Comparison of ENCODE assay signal across 12 cellular contexts in the genomic region with DNA sequence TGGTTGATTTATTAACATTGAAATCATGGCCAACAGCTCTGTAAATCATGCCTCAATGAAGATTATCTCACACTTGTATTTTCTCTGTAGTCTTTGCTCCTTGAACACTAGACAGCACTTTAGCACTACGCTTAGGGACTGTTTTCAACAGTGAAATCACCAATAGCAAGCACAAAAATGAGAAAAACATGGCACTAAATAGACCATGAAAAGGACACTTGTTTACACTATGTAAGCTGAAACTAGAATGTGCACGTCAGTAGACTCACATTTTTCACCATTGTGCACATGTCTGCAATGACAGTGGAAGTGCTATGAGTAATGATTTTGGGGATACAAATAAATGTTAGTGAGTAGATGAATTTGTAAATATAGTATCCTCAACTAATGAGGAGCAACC. TPM values are rescaled to one million over a fixed set of nuclear protein-coding genes. Genes with fewer than 3 reads are reported as not detected.
DNase-seq lines count a peak whose midpoint lies in the region; ATAC-seq and TF ChIP-seq lines count a peak whose summit lies in the region.
"Had no signal": no experiment of that assay in that cellular context is flagged by ENCODE, and none has a peak within 500 bp of the region (broad histone marks: within the 10 kb centered on the region; RNA-seq: fewer than 3 reads in every experiment).

No MANE protein-coding gene starts in this region.

- H3K9me3 ChIP-seq in breast epithelium (no peaks in the 10 kb centered on the region), KOPT-K1 (ENCODE audit: insufficient read depth, low read length, poor library complexity, severe bottlenecking) (no peaks in the 10 kb centered on the region), tibial nerve (no peaks in the 10 kb centered on the region)
- H3K9me3 ChIP-seq: heart left ventricle, mucosa of descending colon had no signal

- TF ChIP-seq POLR2A in breast epithelium (IDR thresholded peaks at IDR 0.05) (no peak), tibial nerve (IDR thresholded peaks at IDR 0.05) (no peak)

- intact Hi-C loops in MCF 10A (cut with micrococcal nuclease) (loop anchor here (5.0 kb wide), 2 partner anchors 68 to 227 kb away; a partner anchor contains a TSS), breast epithelium (cut with DNase I; ENCODE audit: low total_unique reads) (loop anchor here (2.0 to 10.0 kb wide), 2 partner anchors 38 to 134 kb away; no protein-coding TSS in a partner anchor)

- TF ChIP-seq EP300 in tibial nerve (IDR thresholded peaks at IDR 0.05) = no peak

- H3K36me3 Mint-ChIP-seq in MCF 10A (ENCODE audit: insufficient read depth, unreplicated experiment) = no peaks in the 10 kb centered on the region
- H3K36me3 Mint-ChIP-seq: activated naive CD8-positive, alpha-beta T cell had no signal

- no TSS peak for BruUV-seq in MCF 10A (replicated peaks; lab: Mats Ljungman, UMichigan)

- H3K4me1 Mint-ChIP-seq in MCF 10A (ENCODE audit: insufficient read depth, unreplicated experiment) = peaks cover 5% of the 10 kb centered on the region

- H3K27ac Mint-ChIP-seq in MCF 10A (ENCODE audit: low read depth, unreplicated experiment) = no peak overlapping the region
- H3K27ac Mint-ChIP-seq: activated naive CD8-positive, alpha-beta T cell; dendritic cell treated with granulocyte-macrophage colony-stimulating factor and Interleukin-4, amounts not matched to agents 40 ng/mL and 50 ng/mL, for 4 days had no signal

- no peaks in the 10 kb centered on the region for H3K9me3 Mint-ChIP-seq in MCF 10A (ENCODE audit: unreplicated experiment)
- H3K9me3 Mint-ChIP-seq: dendritic cell treated with granulocyte-macrophage colony-stimulating factor and Interleukin-4, amounts not matched to agents 40 ng/mL and 50 ng/mL, for 4 days had no signal

- WGBS in tibial nerve, 2 donors = 40 to 48% methylated on average over 2 of the region's 2 CpGs

- H3K27ac ChIP-seq in breast epithelium = peak overlapping the region in 1 of 2 donors; percentile 8
- H3K27ac ChIP-seq in KOPT-K1 (ENCODE audit: low read depth, low read length, poor library complexity, severe bottlenecking) = peak overlapping the region; percentile 2
- peak overlapping the region in 3 of 4 donors; percentile 43 to 100 (median 99) for H3K27ac ChIP-seq in tibial nerve

- TF ChIP-seq CTCF in MCF 10A (IDR thresholded peaks at IDR 0.05; ENCODE audit: unreplicated experiment) (no peak), breast epithelium (IDR thresholded peaks at IDR 0.05) (no peak), tibial nerve (IDR thresholded peaks at IDR 0.05) (no peak)

- H3K36me3 ChIP-seq in breast epithelium (no peaks in the 10 kb centered on the region), KOPT-K1 (ENCODE audit: insufficient read depth, low read length) (no peaks in the 10 kb centered on the region), tibial nerve (no peaks in the 10 kb centered on the region)
- H3K36me3 ChIP-seq: heart left ventricle had no signal

- POLR2A ChIA-PET in MCF 10A (lab: Yijun Ruan, JAX) = interaction anchor here (0.6 to 7.0 kb wide), 5 partner anchors 10 to 134 kb away, joined by 4 to 87 read pairs (median 13); no protein-coding TSS in a partner anchor

- H3K4me3 Mint-ChIP-seq in MCF 10A (ENCODE audit: unreplicated experiment) = no peak overlapping the region
- H3K4me3 Mint-ChIP-seq: activated naive CD8-positive, alpha-beta T cell; dendritic cell treated with granulocyte-macrophage colony-stimulating factor and Interleukin-4, amounts not matched to agents 40 ng/mL and 50 ng/mL, for 4 days had no signal

- ATAC-seq in HG03565 (IDR thresholded peaks at IDR 0.05; ENCODE audit: unreplicated experiment) = no peak
- ATAC-seq: heart left ventricle, mucosa of descending colon had no signal

- CTCF ChIA-PET in MCF 10A (lab: Yijun Ruan, JAX) = interaction anchor here (0.7 to 1.3 kb wide), 3 partner anchors 82 to 169 kb away, joined by 3 to 4 read pairs (median 3); no protein-coding TSS in a partner anchor

- H3K27me3 Mint-ChIP-seq in MCF 10A (ENCODE audit: insufficient read depth, unreplicated experiment) = no peaks in the 10 kb centered on the region
- H3K27me3 Mint-ChIP-seq: activated naive CD8-positive, alpha-beta T cell; dendritic cell treated with granulocyte-macrophage colony-stimulating factor and Interleukin-4, amounts not matched to agents 40 ng/mL and 50 ng/mL, for 4 days had no signal

- H3K27me3 ChIP-seq in breast epithelium = no peaks in the 10 kb centered on the region
- H3K27me3 ChIP-seq in tibial nerve = no peaks in the 10 kb centered on the region
- H3K27me3 ChIP-seq: heart left ventricle had no signal

- H3K4me1 ChIP-seq in breast epithelium = no peaks in the 10 kb centered on the region
- peaks cover 0 to 75% (median 19%) of the 10 kb centered on the region in 4 donors for H3K4me1 ChIP-seq in tibial nerve

- H3K4me3 ChIP-seq in breast epithelium (peak overlapping the region in 1 of 3 donors; percentile 86), tibial nerve (peak overlapping the region in 1 of 4 donors; percentile 83)
- H3K4me3 ChIP-seq: mucosa of descending colon had no signal

- peak; percentile 26 for DNase-seq in MCF 10A (ENCODE audit: unreplicated experiment)
- DNase-seq in breast epithelium (ENCODE audit: low spot score in 2 of 2) = no peak
- peak; percentile 70 for DNase-seq in fibroblast of gingiva (ENCODE audit: low read depth)
- no peak for DNase-seq in tibial nerve (ENCODE audit: low spot score in 2 of 2)
- no peak for DNase-seq in epidermal melanocyte (ENCODE audit: insufficient read length, low spot score)
- DNase-seq in DMS153 treated with DMSO at 0.1 percent for 48 hours (lab: John Stamatoyannopoulos, UW; ENCODE audit: unreplicated experiment) = no peak
- DNase-seq: heart left ventricle, mucosa of descending colon had no signal

RNA-seq across cellular contexts. Expression of a gene that starts 3.1 kb away (rescaled TPM):
- 47.3 and 50.4 TPM in 2 replicates for total RNA-seq in MCF 10A (2022)
- 100 to 1,000 TPM in 1 of 3 donors, 10 to 100 TPM in 2; 42.3 to 134 (median 42.4) TPM for total RNA-seq in breast epithelium
- 10 to 100 TPM; 39.8 to 84.8 (median 67.0) TPM for total RNA-seq in tibial nerve

Comparison
In these comparisons a context has a peak if more than half of its experiments do, and no peak if none do; other contexts are left out.
1. DNase-seq: peak in MCF 10A (single experiment) and fibroblast of gingiva (single experiment); none in breast epithelium (0 of 2), tibial nerve (0 of 2), epidermal melanocyte (single experiment) and DMS153 treated with DMSO at 0.1 percent for 48 hours (single experiment).